13 cellular contexts compared by ENCODE assay signal in the genomic region with DNA sequence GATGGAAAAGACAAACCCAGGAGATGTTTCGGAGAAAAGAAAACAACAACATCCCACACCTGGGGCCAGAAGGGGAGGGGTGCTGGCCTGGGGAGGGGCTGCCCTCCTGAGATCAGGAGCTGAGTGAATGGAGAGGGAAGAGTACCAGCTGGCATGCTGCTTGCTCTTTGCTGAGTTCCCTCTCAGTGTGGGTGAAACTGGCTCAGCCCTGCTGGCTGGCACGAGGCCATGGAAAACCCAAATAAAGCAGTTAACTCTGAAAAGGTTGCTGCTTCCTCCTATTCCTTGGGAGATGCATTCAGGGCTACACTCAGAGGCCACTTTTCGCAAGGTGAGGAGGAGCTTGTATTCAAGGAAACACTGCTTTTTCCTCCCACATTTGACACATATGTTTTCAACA. TPM values are rescaled to one million over a fixed set of nuclear protein-coding genes. Genes with fewer than 3 reads are reported as not detected.
DNase-seq lines count a peak whose midpoint lies in the region; ATAC-seq and TF ChIP-seq lines count a peak whose summit lies in the region.
"Had no signal": no experiment of that assay in that cellular context is flagged by ENCODE, and none has a peak within 500 bp of the region (broad histone marks: within the 10 kb centered on the region; RNA-seq: fewer than 3 reads in every experiment).

No MANE protein-coding gene starts in this region.

- peak; percentile 80 for DNase-seq in NCI-H1105 treated with DMSO at 0.1 percent for 48 hours (lab: John Stamatoyannopoulos, UW)
- peak in 40 of 56 donors; percentile 3 to 71 (median 34) for DNase-seq in amygdala (lab: John Stamatoyannopoulos, UW)
- peak; percentile 23 to 94 (median 66) for DNase-seq in posterior cingulate gyrus
- no peak for DNase-seq in AG20443 (ENCODE audit: low spot score)
- DNase-seq in GM13976 (ENCODE audit: low spot score): no peak
- DNase-seq in sigmoid colon: no peak
- DNase-seq: activated CD8-positive, alpha-beta memory T cell treated with anti-CD3 and anti-CD28 coated beads, Interleukin-2, amount 50 U/mL, for 4 hours; activated naive CD4-positive, alpha-beta T cell treated with anti-CD3 and anti-CD28 coated beads, Interleukin-2, amount 50 U/mL, for 16 hours had no signal

- no peaks in the 10 kb centered on the region for H3K36me3 ChIP-seq in sigmoid colon

- WGBS in sigmoid colon, 2 donors: 49 to 60% methylated on average over 3 of the region's 3 CpGs

- intact Hi-C loops in posterior cingulate gyrus (cut with DNase I): no loop called here
- intact Hi-C loops in sigmoid colon (cut with DNase I): no loop called here

- no peak for TF ChIP-seq POLR2A in sigmoid colon (IDR thresholded peaks at IDR 0.05)

- TF ChIP-seq CTCF in GM13976 (IDR thresholded peaks at IDR 0.05; ENCODE audit: borderline replicate concordance, control extremely low read depth, extremely low read depth, insufficient read depth, missing control alignments) (no peak), sigmoid colon (IDR thresholded peaks at IDR 0.05) (no peak)

- H3K4me3 ChIP-seq in sigmoid colon: no peak overlapping the region
- H3K4me3 ChIP-seq: SK-N-MC, skin epidermis had no signal

- H3K4me1 ChIP-seq in sigmoid colon: no peaks in the 10 kb centered on the region

- H3K27ac ChIP-seq in sigmoid colon: no peak overlapping the region
- H3K27ac ChIP-seq: SK-N-MC, skin epidermis had no signal

- H3K27me3 ChIP-seq in sigmoid colon: no peaks in the 10 kb centered on the region

- in situ Hi-C loops in GM13976 (cut with MboI; ENCODE audit: low sequenced_read_pairs, unreplicated experiment): no loop called here

- H3K9me3 ChIP-seq in sigmoid colon: no peaks in the 10 kb centered on the region

- no peak for TF ChIP-seq EP300 in sigmoid colon (IDR thresholded peaks at IDR 0.05)

- peak; percentile 26 for ATAC-seq in GM18511 (IDR thresholded peaks at IDR 0.05; ENCODE audit: unreplicated experiment)

RNA-seq across cellular contexts. Expression of a gene that starts 8.0 kb away (rescaled TPM):
- total RNA-seq in sigmoid colon: not detected
- polyA plus RNA-seq in sigmoid colon: not detected
- total RNA-seq: epithelial cell of proximal tubule had no signal
- polyA plus RNA-seq: neural cell had no signal

RNA-seq across cellular contexts. Expression of a gene that starts 16.3 kb away (rescaled TPM):
- 1 to 10 TPM in 2 of 4 donors, not detected in 2; 1.1 to 1.4 TPM for total RNA-seq in sigmoid colon
- under 1 TPM in 1 of 3 donors, not detected in 2; 0.17 TPM for polyA plus RNA-seq in sigmoid colon
- total RNA-seq: epithelial cell of proximal tubule had no signal

Comparison
In these comparisons a context has a peak if more than half of its experiments do, and no peak if none do; other contexts are left out.
1. DNase-seq: peak in NCI-H1105 treated with DMSO at 0.1 percent for 48 hours (single experiment), amygdala (40 of 56) and posterior cingulate gyrus (10 of 10); none in AG20443 (single experiment), GM13976 (single experiment) and sigmoid colon (single experiment).